31 cellular contexts compared by ENCODE assay signal in genomic region chr15:49827311-49827710, GRCh38.
"Had no signal": no experiment of that assay in that cellular context is flagged by ENCODE, and none has a peak within 500 bp of the region (broad histone marks: within the 10 kb centered on the region; RNA-seq: fewer than 3 reads in every experiment).

No MANE protein-coding gene starts in this region.

- H3K27ac Mint-ChIP-seq: activated CD4-positive, alpha-beta memory T cell treated with anti-CD3 and anti-CD28 coated beads for 36 hours; activated CD4-positive, alpha-beta T cell treated with anti-CD3 and anti-CD28 coated beads for 36 hours; activated CD4-positive, alpha-beta T cell treated with anti-CD3 and anti-CD28 coated beads, Interleukin-2, amount 10 ng/mL, durations not matched to agents 24 days and 14 days; activated CD8-positive, alpha-beta memory T cell treated with anti-CD3 and anti-CD28 coated beads, Interleukin-2, amount 10 ng/mL, durations not matched to agents 7 days and 5 days; activated CD8-positive, alpha-beta T cell treated with anti-CD3 and anti-CD28 coated beads, Interleukin-2, amount 10 ng/mL, durations not matched to agents 7 days and 5 days; activated naive CD4-positive, alpha-beta T cell treated with anti-CD3 and anti-CD28 coated beads for 36 hours; activated naive CD4-positive, alpha-beta T cell treated with anti-CD3 and anti-CD28 coated beads, Interleukin-2, amount 50 U/mL, for 24 hours; activated naive CD8-positive, alpha-beta T cell treated with anti-CD3 and anti-CD28 coated beads for 36 hours; activated naive CD8-positive, alpha-beta T cell treated with anti-CD3 and anti-CD28 coated beads, Interleukin-2, amount 50 U/mL, for 24 hours; activated T-helper 1 cell treated with anti-CD3 and anti-CD28 coated beads, Interleukin-12 subunit alpha, Interleukin-12 subunit beta, Interleukin-2, Interleukin-4 antibody, amounts not matched to agents 30 ng/mL and 10 ng/mL and 1 ng/mL, durations not matched to agents 14 hours and 24 hours and 36 hours; activated T-helper 2 cell treated with anti-CD3 and anti-CD28 coated beads, Interferon-gamma antibody, Interleukin-2, Interleukin-4, amounts not matched to agents 10 μg/mL and 5 μg/mL and 100 μg/mL, durations not matched to agents 14 hours and 24 hours and 36 hours had no signal

- H3K36me3 ChIP-seq: adrenal gland, colonic mucosa, esophagus squamous epithelium, gastrocnemius medialis had no signal

- H3K27ac ChIP-seq: adrenal gland, body of pancreas, colonic mucosa, epithelial cell of prostate, esophagus squamous epithelium, gastrocnemius medialis had no signal

- H3K4me3 ChIP-seq: adrenal gland, body of pancreas, colonic mucosa, esophagus squamous epithelium, gastrocnemius medialis had no signal

- H3K27me3 Mint-ChIP-seq: activated CD4-positive, alpha-beta memory T cell treated with anti-CD3 and anti-CD28 coated beads for 36 hours; activated CD4-positive, alpha-beta T cell treated with anti-CD3 and anti-CD28 coated beads for 36 hours; activated CD4-positive, alpha-beta T cell treated with anti-CD3 and anti-CD28 coated beads, Interleukin-2, amount 10 ng/mL, durations not matched to agents 24 days and 14 days; activated CD8-positive, alpha-beta memory T cell treated with anti-CD3 and anti-CD28 coated beads, Interleukin-2, amount 10 ng/mL, durations not matched to agents 7 days and 5 days; activated naive CD8-positive, alpha-beta T cell treated with anti-CD3 and anti-CD28 coated beads for 36 hours; activated naive CD8-positive, alpha-beta T cell treated with anti-CD3 and anti-CD28 coated beads, Interleukin-2, amount 50 U/mL, for 24 hours had no signal

- H3K36me3 Mint-ChIP-seq: activated CD4-positive, alpha-beta memory T cell treated with anti-CD3 and anti-CD28 coated beads for 36 hours; activated naive CD4-positive, alpha-beta T cell treated with anti-CD3 and anti-CD28 coated beads, Interleukin-2, amount 50 U/mL, for 24 hours; activated naive CD8-positive, alpha-beta T cell treated with anti-CD3 and anti-CD28 coated beads for 36 hours had no signal

- H3K4me3 Mint-ChIP-seq: activated CD4-positive, alpha-beta memory T cell treated with anti-CD3 and anti-CD28 coated beads for 36 hours; activated CD4-positive, alpha-beta T cell treated with anti-CD3 and anti-CD28 coated beads for 36 hours; activated CD4-positive, alpha-beta T cell treated with anti-CD3 and anti-CD28 coated beads, Interleukin-2, amount 10 ng/mL, durations not matched to agents 24 days and 14 days; activated CD8-positive, alpha-beta memory T cell treated with anti-CD3 and anti-CD28 coated beads, Interleukin-2, amount 10 ng/mL, durations not matched to agents 7 days and 5 days; activated CD8-positive, alpha-beta T cell treated with anti-CD3 and anti-CD28 coated beads, Interleukin-2, amount 10 ng/mL, durations not matched to agents 7 days and 5 days; activated naive CD4-positive, alpha-beta T cell treated with anti-CD3 and anti-CD28 coated beads for 36 hours; activated naive CD4-positive, alpha-beta T cell treated with anti-CD3 and anti-CD28 coated beads, Interleukin-2, amount 50 U/mL, for 24 hours; activated naive CD8-positive, alpha-beta T cell treated with anti-CD3 and anti-CD28 coated beads for 36 hours; activated naive CD8-positive, alpha-beta T cell treated with anti-CD3 and anti-CD28 coated beads, Interleukin-2, amount 50 U/mL, for 24 hours; activated T-helper 1 cell treated with anti-CD3 and anti-CD28 coated beads, Interleukin-12 subunit alpha, Interleukin-12 subunit beta, Interleukin-2, Interleukin-4 antibody, amounts not matched to agents 30 ng/mL and 10 ng/mL and 1 ng/mL, durations not matched to agents 14 hours and 24 hours and 36 hours had no signal

- H3K9me3 Mint-ChIP-seq: activated CD4-positive, alpha-beta memory T cell treated with anti-CD3 and anti-CD28 coated beads for 36 hours; activated CD4-positive, alpha-beta T cell treated with anti-CD3 and anti-CD28 coated beads, Interleukin-2, amount 10 ng/mL, durations not matched to agents 24 days and 14 days; activated naive CD4-positive, alpha-beta T cell treated with anti-CD3 and anti-CD28 coated beads for 36 hours; activated naive CD8-positive, alpha-beta T cell treated with anti-CD3 and anti-CD28 coated beads for 36 hours had no signal

- DNase-seq: activated CD4-positive, alpha-beta memory T cell treated with anti-CD3 and anti-CD28 coated beads for 36 hours; activated CD4-positive, alpha-beta T cell treated with anti-CD3 and anti-CD28 coated beads for 36 hours; activated CD4-positive, alpha-beta T cell treated with anti-CD3 and anti-CD28 coated beads, Interleukin-2, amount 10 ng/mL, durations not matched to agents 24 days and 14 days; activated CD4-positive, CD25-positive, alpha-beta regulatory T cell; activated CD4-positive, CD25-positive, alpha-beta regulatory T cell treated with anti-CD3 and anti-CD28 coated beads, Interleukin-2, amount 50 U/mL, for 72 hours; activated CD8-positive, alpha-beta memory T cell treated with anti-CD3 and anti-CD28 coated beads, Interleukin-2, amount 10 ng/mL, durations not matched to agents 7 days and 5 days; activated CD8-positive, alpha-beta memory T cell treated with anti-CD3 and anti-CD28 coated beads, Interleukin-2, amount 50 U/mL, for 4 hours; activated CD8-positive, alpha-beta T cell treated with anti-CD3 and anti-CD28 coated beads, Interleukin-2, amount 10 ng/mL, durations not matched to agents 7 days and 5 days; activated effector memory CD4-positive, alpha-beta T cell treated with anti-CD3 and anti-CD28 coated beads, Interleukin-2, amount 50 U/mL, for 16 hours; activated naive CD4-positive, alpha-beta T cell treated with anti-CD3 and anti-CD28 coated beads for 36 hours; activated naive CD8-positive, alpha-beta T cell treated with anti-CD3 and anti-CD28 coated beads for 36 hours; activated naive CD8-positive, alpha-beta T cell treated with anti-CD3 and anti-CD28 coated beads, Interleukin-2, amount 50 U/mL, for 24 hours; activated T-cell treated with anti-CD3 and anti-CD28 coated beads, Interleukin-2, amount 50 U/mL, for 1 hour; activated T-cell treated with anti-CD3 and anti-CD28 coated beads, Interleukin-2, amount 50 U/mL, for 48 hours; adrenal gland; amygdala; aorta; body of pancreas; central memory CD4-positive, alpha-beta T cell; cerebellar nuclear complex; colonic mucosa; effector CD8-positive, alpha-beta T cell; esophagus squamous epithelium; foreskin fibroblast; gastrocnemius medialis; glutamatergic neuron; T-helper 2 cell had no signal

- ATAC-seq: activated CD4-positive, alpha-beta T cell treated with anti-CD3 and anti-CD28 coated beads for 36 hours; activated CD8-positive, alpha-beta memory T cell treated with anti-CD3 and anti-CD28 coated beads, Interleukin-2, amount 10 ng/mL, durations not matched to agents 7 days and 5 days; activated CD8-positive, alpha-beta T cell treated with anti-CD3 and anti-CD28 coated beads, Interleukin-2, amount 10 ng/mL, durations not matched to agents 7 days and 5 days; activated naive CD8-positive, alpha-beta T cell treated with anti-CD3 and anti-CD28 coated beads, Interleukin-2, amount 50 U/mL, for 24 hours; body of pancreas; gastrocnemius medialis had no signal

- H3K27me3 ChIP-seq: adrenal gland, body of pancreas, colonic mucosa, esophagus squamous epithelium, gastrocnemius medialis had no signal

- H3K9me3 ChIP-seq: adrenal gland, body of pancreas, colonic mucosa, esophagus squamous epithelium, gastrocnemius medialis had no signal

- H3K4me1 Mint-ChIP-seq: activated CD4-positive, alpha-beta T cell treated with anti-CD3 and anti-CD28 coated beads for 36 hours; activated CD4-positive, alpha-beta T cell treated with anti-CD3 and anti-CD28 coated beads, Interleukin-2, amount 10 ng/mL, durations not matched to agents 24 days and 14 days; activated CD8-positive, alpha-beta memory T cell treated with anti-CD3 and anti-CD28 coated beads, Interleukin-2, amount 10 ng/mL, durations not matched to agents 7 days and 5 days; activated naive CD4-positive, alpha-beta T cell treated with anti-CD3 and anti-CD28 coated beads, Interleukin-2, amount 50 U/mL, for 24 hours; activated naive CD8-positive, alpha-beta T cell treated with anti-CD3 and anti-CD28 coated beads for 36 hours; activated naive CD8-positive, alpha-beta T cell treated with anti-CD3 and anti-CD28 coated beads, Interleukin-2, amount 50 U/mL, for 24 hours had no signal

- H3K4me1 ChIP-seq: adrenal gland, colonic mucosa, esophagus squamous epithelium, gastrocnemius medialis had no signal
